Comparison of ENCODE assay signal across 1 cellular context in the genomic region with DNA sequence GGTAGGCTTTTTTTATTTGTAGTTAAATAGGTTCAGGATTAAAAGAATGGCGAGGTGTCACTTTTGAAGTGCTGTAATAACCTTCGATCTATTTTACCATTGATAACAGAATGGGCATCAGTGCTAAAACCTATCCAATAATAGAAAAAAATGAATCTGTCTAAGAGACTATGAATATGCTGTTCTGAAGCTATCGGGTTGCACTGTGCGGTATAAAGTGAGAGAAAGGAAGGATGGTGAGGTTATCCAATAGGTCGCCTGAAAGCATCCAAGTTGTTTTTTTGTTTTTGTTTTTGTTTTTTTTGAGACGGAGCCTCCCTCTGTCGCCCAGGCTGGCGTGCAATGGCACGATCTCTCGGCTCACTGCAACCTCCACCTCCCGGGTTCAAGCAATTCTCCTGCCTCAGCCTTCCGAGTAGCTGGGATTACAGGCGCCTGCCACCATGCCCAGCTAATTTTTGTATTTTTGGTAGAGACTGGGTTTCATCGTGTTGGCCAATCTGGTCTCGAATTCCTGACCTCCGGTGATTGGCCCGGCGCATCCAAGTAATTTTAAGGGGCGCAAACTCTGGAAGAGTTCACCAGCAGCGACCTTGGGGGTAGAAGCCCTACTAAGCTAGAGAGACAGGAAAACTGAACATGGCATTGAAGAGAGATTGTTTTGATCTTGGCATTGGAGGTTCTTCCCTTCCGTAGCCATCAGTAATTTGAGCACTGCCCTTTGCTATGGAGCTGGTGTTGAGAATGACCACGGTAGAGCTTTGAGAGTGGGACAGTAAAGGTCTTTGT.
A peak's percentile ranks its signal among the peaks of the same experiment; 100 is the strongest.
TF ChIP-seq lines count a peak whose summit lies in the region.

No MANE protein-coding gene starts in this region.

TF ChIP-seq in HEK293, 187 proteins besides CTCF, POLR2A, EP300 and RAD21 (continued from another document):
- TF ChIP-seq, protein P1, sequence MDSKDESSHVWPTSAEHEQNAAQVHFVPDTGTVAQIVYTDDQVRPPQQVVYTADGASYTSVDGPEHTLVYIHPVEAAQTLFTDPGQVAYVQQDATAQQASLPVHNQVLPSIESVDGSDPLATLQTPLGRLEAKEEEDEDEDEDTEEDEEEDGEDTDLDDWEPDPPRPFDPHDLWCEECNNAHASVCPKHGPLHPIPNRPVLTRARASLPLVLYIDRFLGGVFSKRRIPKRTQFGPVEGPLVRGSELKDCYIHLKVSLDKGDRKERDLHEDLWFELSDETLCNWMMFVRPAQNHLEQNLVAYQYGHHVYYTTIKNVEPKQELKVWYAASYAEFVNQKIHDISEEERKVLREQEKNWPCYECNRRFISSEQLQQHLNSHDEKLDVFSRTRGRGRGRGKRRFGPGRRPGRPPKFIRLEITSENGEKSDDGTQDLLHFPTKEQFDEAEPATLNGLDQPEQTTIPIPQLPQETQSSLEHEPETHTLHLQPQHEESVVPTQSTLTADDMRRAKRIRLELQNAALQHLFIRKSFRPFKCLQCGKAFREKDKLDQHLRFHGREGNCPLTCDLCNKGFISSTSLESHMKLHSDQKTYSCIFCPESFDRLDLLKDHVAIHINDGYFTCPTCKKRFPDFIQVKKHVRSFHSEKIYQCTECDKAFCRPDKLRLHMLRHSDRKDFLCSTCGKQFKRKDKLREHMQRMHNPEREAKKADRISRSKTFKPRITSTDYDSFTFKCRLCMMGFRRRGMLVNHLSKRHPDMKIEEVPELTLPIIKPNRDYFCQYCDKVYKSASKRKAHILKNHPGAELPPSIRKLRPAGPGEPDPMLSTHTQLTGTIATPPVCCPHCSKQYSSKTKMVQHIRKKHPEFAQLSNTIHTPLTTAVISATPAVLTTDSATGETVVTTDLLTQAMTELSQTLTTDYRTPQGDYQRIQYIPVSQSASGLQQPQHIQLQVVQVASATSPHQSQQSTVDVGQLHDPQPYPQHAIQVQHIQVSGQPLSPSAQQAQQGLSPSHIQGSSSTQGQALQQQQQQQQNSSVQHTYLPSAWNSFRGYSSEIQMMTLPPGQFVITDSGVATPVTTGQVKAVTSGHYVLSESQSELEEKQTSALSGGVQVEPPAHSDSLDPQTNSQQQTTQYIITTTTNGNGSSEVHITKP (tag by site-specific recombination; IDR thresholded peaks at IDR 0.05), result peak; percentile 98
- no peak for TF ChIP-seq ZNF10 (tag by site-specific recombination; IDR thresholded peaks at IDR 0.05)
- TF ChIP-seq, protein P2, sequence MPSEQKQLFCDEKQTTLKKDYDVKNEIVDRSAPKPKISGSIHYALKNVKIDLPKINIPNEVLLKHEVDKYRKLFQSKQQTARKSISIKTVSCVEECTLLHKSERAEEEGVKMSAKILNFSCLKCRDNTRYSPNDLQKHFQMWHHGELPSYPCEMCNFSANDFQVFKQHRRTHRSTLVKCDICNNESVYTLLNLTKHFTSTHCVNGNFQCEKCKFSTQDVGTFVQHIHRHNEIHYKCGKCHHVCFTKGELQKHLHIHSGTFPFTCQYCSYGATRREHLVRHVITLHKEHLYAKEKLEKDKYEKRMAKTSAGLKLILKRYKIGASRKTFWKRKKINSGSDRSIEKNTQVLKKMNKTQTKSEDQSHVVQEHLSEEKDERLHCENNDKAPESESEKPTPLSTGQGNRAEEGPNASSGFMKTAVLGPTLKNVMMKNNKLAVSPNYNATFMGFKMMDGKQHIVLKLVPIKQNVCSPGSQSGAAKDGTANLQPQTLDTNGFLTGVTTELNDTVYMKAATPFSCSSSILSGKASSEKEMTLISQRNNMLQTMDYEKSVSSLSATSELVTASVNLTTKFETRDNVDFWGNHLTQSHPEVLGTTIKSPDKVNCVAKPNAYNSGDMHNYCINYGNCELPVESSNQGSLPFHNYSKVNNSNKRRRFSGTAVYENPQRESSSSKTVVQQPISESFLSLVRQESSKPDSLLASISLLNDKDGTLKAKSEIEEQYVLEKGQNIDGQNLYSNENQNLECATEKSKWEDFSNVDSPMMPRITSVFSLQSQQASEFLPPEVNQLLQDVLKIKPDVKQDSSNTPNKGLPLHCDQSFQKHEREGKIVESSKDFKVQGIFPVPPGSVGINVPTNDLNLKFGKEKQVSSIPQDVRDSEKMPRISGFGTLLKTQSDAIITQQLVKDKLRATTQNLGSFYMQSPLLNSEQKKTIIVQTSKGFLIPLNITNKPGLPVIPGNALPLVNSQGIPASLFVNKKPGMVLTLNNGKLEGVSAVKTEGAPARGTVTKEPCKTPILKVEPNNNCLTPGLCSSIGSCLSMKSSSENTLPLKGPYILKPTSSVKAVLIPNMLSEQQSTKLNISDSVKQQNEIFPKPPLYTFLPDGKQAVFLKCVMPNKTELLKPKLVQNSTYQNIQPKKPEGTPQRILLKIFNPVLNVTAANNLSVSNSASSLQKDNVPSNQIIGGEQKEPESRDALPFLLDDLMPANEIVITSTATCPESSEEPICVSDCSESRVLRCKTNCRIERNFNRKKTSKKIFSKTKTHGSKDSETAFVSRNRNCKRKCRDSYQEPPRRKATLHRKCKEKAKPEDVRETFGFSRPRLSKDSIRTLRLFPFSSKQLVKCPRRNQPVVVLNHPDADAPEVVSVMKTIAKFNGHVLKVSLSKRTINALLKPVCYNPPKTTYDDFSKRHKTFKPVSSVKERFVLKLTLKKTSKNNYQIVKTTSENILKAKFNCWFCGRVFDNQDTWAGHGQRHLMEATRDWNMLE (tag by site-specific recombination; conservative IDR thresholded peaks at IDR 0.05; ENCODE audit: low read depth), result peak; percentile 23; the same call in 1 of the 2 replicates
- peak; percentile 73 for TF ChIP-seq ZBTB17 (tag by site-specific recombination; IDR thresholded peaks at IDR 0.05)
- TF ChIP-seq, protein P3, sequence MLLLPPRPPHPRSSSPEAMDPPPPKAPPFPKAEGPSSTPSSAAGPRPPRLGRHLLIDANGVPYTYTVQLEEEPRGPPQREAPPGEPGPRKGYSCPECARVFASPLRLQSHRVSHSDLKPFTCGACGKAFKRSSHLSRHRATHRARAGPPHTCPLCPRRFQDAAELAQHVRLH (tag by site-specific recombination; IDR thresholded peaks at IDR 0.05), result 0 out of 2 replicates have a peak, but pooled peaks have one; percentile 6
